Comparison of ENCODE assay signal across 8 cellular contexts in the genomic region with DNA sequence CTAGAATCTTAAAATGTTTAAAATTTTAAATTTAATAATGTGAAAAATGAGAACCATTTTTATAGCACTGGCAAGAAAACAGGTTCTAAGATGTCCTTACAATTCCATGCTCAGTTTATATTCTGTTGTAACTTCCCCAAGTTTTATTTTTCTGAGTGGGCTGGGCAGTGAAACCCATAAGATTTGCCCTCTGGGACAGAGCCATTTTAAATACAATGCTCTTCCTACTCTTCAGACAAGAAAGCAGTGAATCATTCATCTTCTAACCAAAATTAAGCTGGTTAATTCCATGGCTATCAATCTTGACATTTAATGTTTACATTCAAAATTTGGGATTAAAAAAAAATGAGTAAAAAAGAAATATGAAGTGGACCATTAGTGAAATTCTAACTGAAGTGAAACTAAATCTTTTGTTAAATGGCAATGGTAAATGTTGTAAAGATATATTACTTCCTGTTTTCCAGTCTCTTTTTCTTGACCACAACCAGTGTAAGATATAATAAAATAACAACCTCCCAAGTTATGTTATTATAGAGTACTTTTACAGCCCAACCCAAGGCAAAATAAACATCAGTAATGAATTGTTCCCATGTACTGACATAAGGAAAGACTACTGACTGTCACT. TPM values are rescaled to one million over a fixed set of nuclear protein-coding genes. Genes with fewer than 3 reads are reported as not detected.
DNase-seq lines count a peak whose midpoint lies in the region; ATAC-seq and TF ChIP-seq lines count a peak whose summit lies in the region.

No MANE protein-coding gene starts in this region.

- H3K4me1 ChIP-seq in mucosa of descending colon (ENCODE audit: low read depth) = no peaks in the 10 kb centered on the region

- no peaks in the 10 kb centered on the region for H3K36me3 ChIP-seq in mucosa of descending colon (ENCODE audit: low read depth)

- peaks cover 24% of the 10 kb centered on the region for H3K4me1 Mint-ChIP-seq in T-helper 17 cell
- peaks cover 16% of the 10 kb centered on the region for H3K4me1 Mint-ChIP-seq in activated CD4-positive, alpha-beta memory T cell treated with anti-CD3 and anti-CD28 coated beads, Interleukin-2, amount 10 ng/mL, durations not matched to agents 7 days and 5 days

- peaks cover 4% of the 10 kb centered on the region for H3K36me3 Mint-ChIP-seq in T-helper 17 cell (ENCODE audit: low read depth)
- no peaks in the 10 kb centered on the region for H3K36me3 Mint-ChIP-seq in activated CD4-positive, alpha-beta memory T cell treated with anti-CD3 and anti-CD28 coated beads, Interleukin-2, amount 10 ng/mL, durations not matched to agents 7 days and 5 days (ENCODE audit: low read depth)

- intact Hi-C loops in mucosa of descending colon (cut with DNase I, micrococcal nuclease) = no loop called here

- H3K9me3 ChIP-seq in T-helper 17 cell (ENCODE audit: control insufficient read depth, low read length, poor library complexity, severe bottlenecking) = no peaks in the 10 kb centered on the region
- H3K9me3 ChIP-seq in mucosa of descending colon = no peaks in the 10 kb centered on the region

- DNase-seq in T-helper 17 cell = no peak
- DNase-seq in mucosa of descending colon = no peak
- no peak for DNase-seq in activated CD4-positive, alpha-beta memory T cell treated with anti-CD3 and anti-CD28 coated beads, Interleukin-2, amount 10 ng/mL, durations not matched to agents 7 days and 5 days
- no peak for DNase-seq in GOT3 (lab: John Stamatoyannopoulos, UW)
- DNase-seq in central memory CD4-positive, alpha-beta T cell = no peak

- H3K4me3 Mint-ChIP-seq in T-helper 17 cell = no peak overlapping the region
- no peak overlapping the region for H3K4me3 Mint-ChIP-seq in activated CD4-positive, alpha-beta memory T cell treated with anti-CD3 and anti-CD28 coated beads, Interleukin-2, amount 10 ng/mL, durations not matched to agents 7 days and 5 days

- POLR2A ChIA-PET in activated CD4-positive, alpha-beta memory T cell treated with anti-CD3 and anti-CD28 coated beads, Interleukin-2, amount 10 ng/mL, durations not matched to agents 7 days and 5 days (lab: Charles Lee) = no interaction called here

- ATAC-seq in GM18873 (IDR thresholded peaks at IDR 0.05; ENCODE audit: low FRiP score, unreplicated experiment) = peak; percentile 21
- peak; percentile 26 for ATAC-seq in HG03039 (IDR thresholded peaks at IDR 0.05; ENCODE audit: unreplicated experiment)
- no peak for ATAC-seq in T-helper 17 cell
- ATAC-seq in mucosa of descending colon = peak; percentile 87
- ATAC-seq in GM18498 (IDR thresholded peaks at IDR 0.05; ENCODE audit: unreplicated experiment) = no peak

- H3K4me3 ChIP-seq in mucosa of descending colon = no peak overlapping the region

- TF ChIP-seq CTCF in mucosa of descending colon (IDR thresholded peaks at IDR 0.05) = no peak

- H3K27ac Mint-ChIP-seq in T-helper 17 cell = peak overlapping the region; percentile 76
- no peak overlapping the region for H3K27ac Mint-ChIP-seq in activated CD4-positive, alpha-beta memory T cell treated with anti-CD3 and anti-CD28 coated beads, Interleukin-2, amount 10 ng/mL, durations not matched to agents 7 days and 5 days

- H3K9me3 Mint-ChIP-seq in activated CD4-positive, alpha-beta memory T cell treated with anti-CD3 and anti-CD28 coated beads, Interleukin-2, amount 10 ng/mL, durations not matched to agents 7 days and 5 days = no peaks in the 10 kb centered on the region

- CTCF ChIA-PET in activated CD4-positive, alpha-beta memory T cell treated with anti-CD3 and anti-CD28 coated beads, Interleukin-2, amount 10 ng/mL, durations not matched to agents 7 days and 5 days (lab: Charles Lee) = interaction anchor here (1.0 kb wide), 1 partner anchor 97 kb away, joined by 3 read pairs; no protein-coding TSS in a partner anchor

- H3K27me3 Mint-ChIP-seq in T-helper 17 cell = no peaks in the 10 kb centered on the region
- H3K27me3 Mint-ChIP-seq in activated CD4-positive, alpha-beta memory T cell treated with anti-CD3 and anti-CD28 coated beads, Interleukin-2, amount 10 ng/mL, durations not matched to agents 7 days and 5 days = peaks cover 16% of the 10 kb centered on the region

RNA-seq across cellular contexts. Expression of a gene that starts 37.2 kb away (rescaled TPM):
- total RNA-seq in T-helper 17 cell = 10 to 100 TPM; 36.1 to 49.5 TPM
- 10 to 100 TPM in 1 of 3 donors, 1 to 10 TPM in 2; 2.9 to 15.6 (median 3.7) TPM for total RNA-seq in mucosa of descending colon
- total RNA-seq in activated CD4-positive, alpha-beta memory T cell treated with anti-CD3 and anti-CD28 coated beads, Interleukin-2, amount 10 ng/mL, durations not matched to agents 7 days and 5 days = 1 to 10 TPM; 4.7 to 5.3 TPM

Comparison
In these comparisons a context has a peak if more than half of its experiments do, and no peak if none do; other contexts are left out.
1. ATAC-seq: peak in GM18873 (single experiment), HG03039 (single experiment) and mucosa of descending colon (single experiment); none in T-helper 17 cell (single experiment) and GM18498 (single experiment).